8 cellular contexts compared by ENCODE assay signal in the genomic region with DNA sequence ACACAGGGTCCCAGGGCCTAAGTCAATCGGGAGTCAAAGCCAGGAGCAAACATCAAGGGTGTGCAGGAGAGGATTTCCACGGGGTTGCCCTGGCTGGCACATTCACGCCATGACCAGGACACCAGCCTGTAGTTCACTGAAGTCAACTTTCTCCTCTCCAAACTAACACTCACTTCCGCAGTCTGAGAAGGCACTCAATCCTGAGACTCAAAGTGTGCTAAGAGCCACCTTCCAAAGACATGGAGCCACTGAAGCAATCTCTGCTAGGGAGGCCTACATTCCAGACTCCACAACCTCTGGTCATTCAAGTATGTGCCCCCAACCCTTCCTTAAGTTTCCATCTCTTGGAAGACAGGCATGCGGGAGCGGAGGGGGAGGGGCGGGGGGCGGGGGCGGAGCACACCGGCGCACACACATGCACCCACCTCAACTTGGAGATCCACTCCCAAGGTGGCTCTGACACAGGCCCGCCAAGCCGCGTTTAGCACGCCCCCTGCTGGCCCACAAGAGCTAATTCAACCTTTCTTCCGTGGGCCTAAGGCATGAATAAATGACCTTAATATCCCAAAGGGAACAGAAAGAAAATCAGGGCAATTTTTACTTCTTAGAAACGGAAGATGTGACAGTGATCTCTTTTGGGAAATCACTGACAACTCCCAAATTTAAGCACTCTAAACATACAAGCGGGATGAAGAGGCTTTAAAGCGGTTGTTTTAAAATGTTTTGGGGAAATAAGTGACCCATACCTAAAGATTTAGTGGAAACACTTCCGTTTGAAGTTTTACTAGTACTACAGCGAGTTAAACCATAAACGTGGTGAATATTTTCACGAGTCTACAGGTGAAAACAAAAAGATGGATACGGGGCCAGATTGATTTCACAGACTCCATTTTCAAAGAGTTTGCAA. TPM values are rescaled to one million over a fixed set of nuclear protein-coding genes. Genes with fewer than 3 reads are reported as not detected.
DNase-seq lines count a peak whose midpoint lies in the region; ATAC-seq and TF ChIP-seq lines count a peak whose summit lies in the region.

No MANE protein-coding gene starts in this region.

- no peaks in the 10 kb centered on the region for H3K27me3 ChIP-seq in right lobe of liver

- no peak overlapping the region for H3K27ac ChIP-seq in right lobe of liver

- peak; percentile 23 for DNase-seq in A172 (ENCODE audit: low spot score)
- peak; percentile 68 for DNase-seq in NCI-H2227 (lab: John Stamatoyannopoulos, UW; ENCODE audit: unreplicated experiment)
- DNase-seq in activated CD4-positive, alpha-beta T cell treated with anti-CD3 and anti-CD28 coated beads for 24 hours (ENCODE audit: low read depth in 2 of 2): peak; percentile 33 to 37
- DNase-seq in choroid plexus epithelial cell (ENCODE audit: low read depth): peak; percentile 58
- DNase-seq in right lobe of liver: peak in 2 of 3 donors; percentile 62 to 71
- DNase-seq in stimulated activated CD8-positive, alpha-beta memory T cell treated with anti-CD3 and anti-CD28 coated beads, Interleukin-15, amount 100 ng/mL, for 48 hours (ENCODE audit: low read depth in 2 of 2): peak; percentile 29 to 33

- no peaks in the 10 kb centered on the region for H3K4me1 ChIP-seq in right lobe of liver

- H3K4me3 ChIP-seq in choroid plexus epithelial cell (ENCODE audit: low read depth, low read length) (no peak overlapping the region), right lobe of liver (no peak overlapping the region)

- 16% methylated on average over 18 of the region's 24 CpGs for WGBS in right lobe of liver (ENCODE audit: insufficient coverage, low coverage, low lambda C conversion rate, missing lambda C conversion rate)

- no peak for TF ChIP-seq POLR2A in right lobe of liver (IDR thresholded peaks at IDR 0.05)

- intact Hi-C loops in right lobe of liver (cut with DNase I): no loop called here

- TF ChIP-seq CTCF in choroid plexus epithelial cell (conservative IDR thresholded peaks at IDR 0.05; ENCODE audit: low read depth, low read length) (peak; percentile 75), right lobe of liver (IDR thresholded peaks at IDR 0.05) (peak; percentile 58 to 91 (median 88))

- ATAC-seq in GM18909 (IDR thresholded peaks at IDR 0.05; ENCODE audit: poor library complexity, unreplicated experiment) (peak; percentile 35), right lobe of liver (peak; percentile 54 to 66 (median 58)), HG03280 (IDR thresholded peaks at IDR 0.05; ENCODE audit: unreplicated experiment) (no peak)

- H3K36me3 ChIP-seq in right lobe of liver: no peaks in the 10 kb centered on the region

- H3K9me3 ChIP-seq in right lobe of liver: no peaks in the 10 kb centered on the region

RNA-seq across cellular contexts. Expression of a gene that starts 2.7 kb away (rescaled TPM):
- 0.02 TPM in 1 of 2 replicates, not detected in the other for total RNA-seq in A172 (2014; rRNA removed; shearing (Covaris generic))
- 1 to 10 TPM in 2 of 6 experiments, under 1 TPM in 4; 0.42 to 2.3 (median 0.85) TPM for total RNA-seq in right lobe of liver
